ENCODE assay signal across 13 cellular contexts in the genomic region with DNA sequence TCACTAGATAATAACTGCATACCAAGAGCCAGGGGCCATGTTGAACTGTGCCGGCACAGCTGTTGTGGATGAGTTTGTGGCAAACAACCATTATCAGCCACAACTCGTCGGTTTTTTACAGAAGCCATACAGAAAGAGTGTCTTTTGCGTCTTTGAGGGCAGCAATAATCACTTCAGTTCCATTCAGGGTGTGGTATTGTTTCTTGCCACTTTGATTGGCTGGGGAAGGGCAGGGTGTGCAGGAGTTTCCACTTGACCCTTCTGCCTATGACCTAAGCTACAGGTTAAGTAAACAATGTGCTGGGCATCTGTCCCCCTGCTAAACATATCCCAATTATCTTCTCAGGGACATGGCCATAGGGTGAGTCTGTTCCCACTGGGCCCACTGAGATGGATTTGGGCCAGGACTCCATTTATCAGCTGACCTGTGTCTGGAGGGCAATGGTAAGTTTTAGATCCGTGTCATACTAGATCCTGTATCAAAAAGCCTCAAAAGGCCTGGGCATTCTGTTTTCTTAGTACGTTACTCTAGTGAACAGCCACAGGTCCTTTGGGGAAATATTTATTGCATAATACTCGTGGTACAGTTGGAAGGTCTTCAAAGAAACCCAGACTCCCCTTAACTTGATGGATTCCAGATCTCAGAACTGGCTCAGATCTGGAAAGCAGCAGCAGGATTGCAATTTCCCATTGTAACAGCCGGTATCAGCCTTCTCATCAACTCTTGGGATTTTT. TPM values are rescaled to one million over a fixed set of nuclear protein-coding genes. Genes with fewer than 3 reads are reported as not detected.
DNase-seq lines count a peak whose midpoint lies in the region; ATAC-seq, FAIRE-seq and TF ChIP-seq lines count a peak whose summit lies in the region.
"Had no signal": no experiment of that assay in that cellular context is flagged by ENCODE, and none has a peak within 500 bp of the region (broad histone marks: within the 10 kb centered on the region; RNA-seq: fewer than 3 reads in every experiment).

No MANE protein-coding gene starts in this region.

- TF ChIP-seq POLR2A in GM12878 (IDR thresholded peaks at IDR 0.05; ENCODE audit: low read depth, low read length), result peak; percentile 15; the same call in 1 of the 2 replicates

- no TSS peak for BruUV-seq in GM12878 (replicated peaks; lab: Mats Ljungman, UMichigan)

- H4K20me1 ChIP-seq in GM12878 (ENCODE audit: control insufficient read depth, insufficient read depth), result no peaks in the 10 kb centered on the region

- no peak for FAIRE-seq in GM12878 (lab: Jason Lieb, UNC)
- FAIRE-seq: G401.6 had no signal

- DNase-seq in HuH-7.5 (ENCODE audit: low spot score) (peak; percentile 35), GM12878 (ENCODE audit: low read depth, low spot score) (no peak), iris pigment epithelial cell (ENCODE audit: low read depth) (peak; percentile 70), stromal cell of bone marrow (ENCODE audit: low read depth) (peak; percentile 67)
- no peak for DNase-seq in activated T-cell treated with anti-CD3 and anti-CD28 coated beads, Interleukin-2, amount 50 U/mL, for 48 hours
- DNase-seq in stimulated activated CD4-positive, alpha-beta T cell treated with anti-CD3 and anti-CD28 coated beads, Interleukin-4, amount 100 ng/mL, for 24 hours, result no peak
- DNase-seq: activated naive CD4-positive, alpha-beta T cell treated with Interleukin-2 at 50 U/mL for 16 hours; NCI-H2171 treated with DMSO at 0.1 percent for 48 hours; SHP77 treated with DMSO at 0.1 percent for 48 hours had no signal

- no peak overlapping the region for H2AFZ ChIP-seq in GM12878 (ENCODE audit: control insufficient read depth, low read depth, low read length)

- no peaks in the 10 kb centered on the region for H3K4me1 ChIP-seq in GM12878 (ENCODE audit: control insufficient read depth, insufficient read depth, low read length)

- in situ Hi-C loops in GM12878 (cut with MboI), result no loop called here

- TF ChIP-seq CTCF in GM12878 (IDR thresholded peaks at IDR 0.05 in 2 of 3, conservative IDR thresholded peaks at IDR 0.05 in 1 of 3; ENCODE audit: control insufficient read depth in 2 of 3, extremely low read depth in 1 of 3, insufficient read depth in 1 of 3, low read depth in 3 of 3, low read length in 3 of 3), result no peak

- intact Hi-C loops in GM12878 (cut with micrococcal nuclease; ENCODE audit: unreplicated experiment), result no loop called here

- H3K4me3 ChIP-seq in GM12878, result no peak overlapping the region
- H3K4me3 ChIP-seq: lung, skin epidermis had no signal

- SMC1A ChIA-PET in GM12878 (lab: Charles Lee; ENCODE audit: uncharacterized antibody, unreplicated experiment), result interaction anchor here (0.6 kb wide), 1 partner anchor 12 kb away, joined by 3 read pairs; no protein-coding TSS in a partner anchor

- no peak overlapping the region for H3K4me2 ChIP-seq in GM12878 (ENCODE audit: control insufficient read depth, insufficient read depth)

- RAD21 ChIA-PET in GM12878 (lab: Charles Lee; ENCODE audit: unreplicated experiment), result no interaction called here

- POLR2A ChIA-PET in GM12878 (lab: Charles Lee), result no interaction called here

- TF ChIP-seq RAD21 in GM12878 (IDR thresholded peaks at IDR 0.05; ENCODE audit: insufficient read depth, low read depth, low read length), result no peak

- no peak overlapping the region for H3K9ac ChIP-seq in GM12878 (ENCODE audit: control insufficient read depth, insufficient read depth, low read length)

- no peak for TF ChIP-seq EP300 in GM12878 (IDR thresholded peaks at IDR 0.05; ENCODE audit: borderline replicate concordance in 1 of 2, control insufficient read depth in 1 of 2, low read depth in 2 of 2, low read length in 2 of 2)

- peaks cover 6 to 19% of the 10 kb centered on the region in 2 experiments for H3K36me3 ChIP-seq in GM12878 (ENCODE audit: control insufficient read depth in 2 of 2, insufficient read depth in 2 of 2, low read length in 1 of 2)

- no peak for ATAC-seq in GM12878
- no peak for ATAC-seq in HG03159 (IDR thresholded peaks at IDR 0.05; ENCODE audit: unreplicated experiment)

- CTCF ChIA-PET in GM12878 (lab: Yijun Ruan, JAX), result no interaction called here

- no peaks in the 10 kb centered on the region for H3K27me3 ChIP-seq in GM12878 (replicated peaks in 1 of 2; ENCODE audit: control insufficient read depth in 2 of 2, insufficient read depth in 2 of 2, low read length in 1 of 2)

- peaks cover 4% of the 10 kb centered on the region; the same call in 2 of the 3 replicates for H3K9me3 ChIP-seq in GM12878 (replicated peaks; ENCODE audit: control insufficient read depth, insufficient read depth, low read length)

- no peaks in the 10 kb centered on the region for H3K79me2 ChIP-seq in GM12878 (ENCODE audit: control insufficient read depth, insufficient read depth, low read length)

- no peak overlapping the region for H3K27ac ChIP-seq in GM12878 (ENCODE audit: control insufficient read depth, insufficient read depth)
- H3K27ac ChIP-seq: skin epidermis had no signal

- 91% methylated on average over 8 of the region's 8 CpGs for WGBS in GM12878 (ENCODE audit: insufficient coverage, insufficient replicate concordance, low lambda C conversion rate, missing lambda C conversion rate)

RNA-seq across cellular contexts. Expression of a gene that starts 15.9 kb away (rescaled TPM):
- total RNA-seq in GM12878 (2013; cell fraction: nucleolus; rRNA removed), result 65.5 and 73.9 TPM in 2 replicates
- total RNA-seq in GM12878 (2014; rRNA removed) (26.2 and 34.9 TPM in 2 replicates), GM12878 (2014; rRNA removed; fragmentation: Illumina TruSeq; extraction: Trizol) (34.9 and 36.0 TPM in 2 replicates), GM12878 (2021) (28.5 and 30.7 TPM in 2 replicates)
- 21.0 TPM for polyA plus RNA-seq in GM12878 (2011; ENCODE audit: low read depth)
- polyA plus RNA-seq in GM12878 (2011; rRNA removed) (31.1 and 32.1 TPM in 2 replicates), GM12878 (2014; fragmentation: Illumina TruSeq; extraction: Trizol) (37.4 and 48.6 TPM in 2 replicates), GM12878 (2014; fragmentation: Nextera tagmentation; extraction: Ambion mirVana) (10 to 100 TPM; 17.2 to 19.0 TPM), GM12878 (2014; rRNA removed) (22.6 and 27.3 TPM in 2 replicates), GM12878 (2016; fragmentation: Nextera tagmentation; extraction: Ambion mirVana) (10 to 100 TPM; 29.0 to 29.7 TPM)
- 22.5 and 23.4 TPM in 2 replicates for polyA plus RNA-seq in GM12878 (2011; cell fraction: cytosol; rRNA removed)
- 48.4 and 55.7 TPM in 2 replicates for polyA plus RNA-seq in GM12878 (2011; cell fraction: nucleus; rRNA removed)
- polyA plus RNA-seq in GM12878 (2012), result 18.6 and 26.6 TPM in 2 replicates
- polyA minus RNA-seq in GM12878 (2011; rRNA and poly(A)+ RNA removed), result 39.6 and 39.9 TPM in 2 replicates
- polyA minus RNA-seq in GM12878 (2011; cell fraction: cytosol; rRNA and poly(A)+ RNA removed), result 9.4 and 12.2 TPM in 2 replicates
- 23.2 and 42.2 TPM in 2 replicates for polyA minus RNA-seq in GM12878 (2011; cell fraction: nucleus; rRNA and poly(A)+ RNA removed)

RNA-seq across cellular contexts. Expression of a gene that starts 16.0 kb away (rescaled TPM):
- 9.1 and 10.3 TPM in 2 replicates for total RNA-seq in GM12878 (2013; cell fraction: nucleolus; rRNA removed)
- total RNA-seq in GM12878 (2014; rRNA removed), result 5.8 and 5.9 TPM in 2 replicates
- 7.3 and 7.8 TPM in 2 replicates for total RNA-seq in GM12878 (2014; rRNA removed; fragmentation: Illumina TruSeq; extraction: Trizol)
- total RNA-seq in GM12878 (2021), result 5.8 and 8.0 TPM in 2 replicates
- polyA plus RNA-seq in GM12878 (2011; ENCODE audit: low read depth), result 4.2 TPM
- polyA plus RNA-seq in GM12878 (2011; rRNA removed), result 8.7 and 9.4 TPM in 2 replicates
- polyA plus RNA-seq in GM12878 (2011; cell fraction: cytosol; rRNA removed), result 7.3 and 7.6 TPM in 2 replicates
- polyA plus RNA-seq in GM12878 (2011; cell fraction: nucleus; rRNA removed), result 5.1 and 6.7 TPM in 2 replicates
- polyA plus RNA-seq in GM12878 (2012), result 5.9 and 6.9 TPM in 2 replicates
- polyA plus RNA-seq in GM12878 (2014; fragmentation: Illumina TruSeq; extraction: Trizol), result 6.7 and 6.9 TPM in 2 replicates
- 1 to 10 TPM; 1.9 to 3.1 TPM for polyA plus RNA-seq in GM12878 (2014; fragmentation: Nextera tagmentation; extraction: Ambion mirVana)
- polyA plus RNA-seq in GM12878 (2014; rRNA removed), result 5.2 and 5.8 TPM in 2 replicates
- polyA plus RNA-seq in GM12878 (2016; fragmentation: Nextera tagmentation; extraction: Ambion mirVana), result 1 to 10 TPM; 7.4 to 9.6 TPM
- polyA minus RNA-seq in GM12878 (2011; rRNA and poly(A)+ RNA removed), result 7.4 and 8.7 TPM in 2 replicates
- polyA minus RNA-seq in GM12878 (2011; cell fraction: cytosol; rRNA and poly(A)+ RNA removed), result 2.7 and 2.9 TPM in 2 replicates
- polyA minus RNA-seq in GM12878 (2011; cell fraction: nucleus; rRNA and poly(A)+ RNA removed), result 1.6 and 4.1 TPM in 2 replicates

RNA-seq across cellular contexts. Expression of a gene that starts 23.1 kb away (rescaled TPM):
- 26.7 and 29.6 TPM in 2 replicates for total RNA-seq in GM12878 (2013; cell fraction: nucleolus; rRNA removed)
- total RNA-seq in GM12878 (2014; rRNA removed), result 40.2 and 43.4 TPM in 2 replicates
- total RNA-seq in GM12878 (2014; rRNA removed; fragmentation: Illumina TruSeq; extraction: Trizol), result 28.5 and 28.6 TPM in 2 replicates
- 75.2 and 79.6 TPM in 2 replicates for total RNA-seq in GM12878 (2021)
- 42.7 TPM for polyA plus RNA-seq in GM12878 (2011; ENCODE audit: low read depth)
- 58.5 and 81.8 TPM in 2 replicates for polyA plus RNA-seq in GM12878 (2011; rRNA removed)
- polyA plus RNA-seq in GM12878 (2011; cell fraction: cytosol; rRNA removed), result 84.5 and 92.5 TPM in 2 replicates
- 49.2 and 63.0 TPM in 2 replicates for polyA plus RNA-seq in GM12878 (2011; cell fraction: nucleus; rRNA removed)
- polyA plus RNA-seq in GM12878 (2012), result 68.5 and 77.8 TPM in 2 replicates
- polyA plus RNA-seq in GM12878 (2014; fragmentation: Illumina TruSeq; extraction: Trizol), result 81.1 and 84.8 TPM in 2 replicates
- 100 to 1,000 TPM in 1 of 2 experiments, 10 to 100 TPM in 1; 64.1 to 108 TPM for polyA plus RNA-seq in GM12878 (2014; fragmentation: Nextera tagmentation; extraction: Ambion mirVana)
- 97.3 and 99.4 TPM in 2 replicates for polyA plus RNA-seq in GM12878 (2014; rRNA removed)
- 100 to 1,000 TPM; 152 to 182 TPM for polyA plus RNA-seq in GM12878 (2016; fragmentation: Nextera tagmentation; extraction: Ambion mirVana)
- polyA minus RNA-seq in GM12878 (2011; rRNA and poly(A)+ RNA removed), result 73.9 and 92.2 TPM in 2 replicates
- 27.1 and 30.9 TPM in 2 replicates for polyA minus RNA-seq in GM12878 (2011; cell fraction: cytosol; rRNA and poly(A)+ RNA removed)
- polyA minus RNA-seq in GM12878 (2011; cell fraction: nucleus; rRNA and poly(A)+ RNA removed), result 19.5 and 29.9 TPM in 2 replicates

RNA-seq across cellular contexts. Expression of a gene that starts 35.6 kb away (rescaled TPM):
- total RNA-seq in GM12878 (2013; cell fraction: nucleolus; rRNA removed), result 110 and 116 TPM in 2 replicates
- total RNA-seq in GM12878 (2014; rRNA removed), result 305 and 354 TPM in 2 replicates
- 165 and 183 TPM in 2 replicates for total RNA-seq in GM12878 (2014; rRNA removed; fragmentation: Illumina TruSeq; extraction: Trizol)
- 292 and 310 TPM in 2 replicates for total RNA-seq in GM12878 (2021)
- 92.6 TPM for polyA plus RNA-seq in GM12878 (2011; ENCODE audit: low read depth)
- polyA plus RNA-seq in GM12878 (2011; rRNA removed), result 124 and 210 TPM in 2 replicates
- polyA plus RNA-seq in GM12878 (2011; cell fraction: cytosol; rRNA removed), result 206 and 336 TPM in 2 replicates
- polyA plus RNA-seq in GM12878 (2011; cell fraction: nucleus; rRNA removed), result 483 and 562 TPM in 2 replicates
- polyA plus RNA-seq in GM12878 (2012), result 130 and 155 TPM in 2 replicates
- 136 and 196 TPM in 2 replicates for polyA plus RNA-seq in GM12878 (2014; fragmentation: Illumina TruSeq; extraction: Trizol)
- 100 to 1,000 TPM; 227 to 234 TPM for polyA plus RNA-seq in GM12878 (2014; fragmentation: Nextera tagmentation; extraction: Ambion mirVana)
- 253 and 264 TPM in 2 replicates for polyA plus RNA-seq in GM12878 (2014; rRNA removed)
- polyA plus RNA-seq in GM12878 (2016; fragmentation: Nextera tagmentation; extraction: Ambion mirVana), result 100 to 1,000 TPM; 349 to 383 TPM
- 223 and 271 TPM in 2 replicates for polyA minus RNA-seq in GM12878 (2011; rRNA and poly(A)+ RNA removed)
- polyA minus RNA-seq in GM12878 (2011; cell fraction: cytosol; rRNA and poly(A)+ RNA removed), result 150 and 189 TPM in 2 replicates
- 166 and 289 TPM in 2 replicates for polyA minus RNA-seq in GM12878 (2011; cell fraction: nucleus; rRNA and poly(A)+ RNA removed)

RNA-seq across cellular contexts. Expression of a gene that starts 35.8 kb away (rescaled TPM):
- 10.7 and 13.4 TPM in 2 replicates for total RNA-seq in GM12878 (2013; cell fraction: nucleolus; rRNA removed)
- total RNA-seq in GM12878 (2014; rRNA removed), result 14.3 and 15.7 TPM in 2 replicates
- 7.1 and 7.6 TPM in 2 replicates for total RNA-seq in GM12878 (2014; rRNA removed; fragmentation: Illumina TruSeq; extraction: Trizol)
- 12.9 and 13.6 TPM in 2 replicates for total RNA-seq in GM12878 (2021)
- 3.6 TPM for polyA plus RNA-seq in GM12878 (2011; ENCODE audit: low read depth)
- 10.7 and 13.9 TPM in 2 replicates for polyA plus RNA-seq in GM12878 (2011; rRNA removed)
- 9.6 and 13.1 TPM in 2 replicates for polyA plus RNA-seq in GM12878 (2011; cell fraction: cytosol; rRNA removed)
- polyA plus RNA-seq in GM12878 (2011; cell fraction: nucleus; rRNA removed), result 24.5 and 26.5 TPM in 2 replicates
- polyA plus RNA-seq in GM12878 (2012), result 7.6 and 10.3 TPM in 2 replicates
- 7.7 and 12.5 TPM in 2 replicates for polyA plus RNA-seq in GM12878 (2014; fragmentation: Illumina TruSeq; extraction: Trizol)
- 1 to 10 TPM in 1 of 2 experiments, under 1 TPM in 1; 0.77 to 2.1 TPM for polyA plus RNA-seq in GM12878 (2014; fragmentation: Nextera tagmentation; extraction: Ambion mirVana)
- polyA plus RNA-seq in GM12878 (2014; rRNA removed), result 11.6 and 12.9 TPM in 2 replicates
- 10 to 100 TPM; 15.9 to 16.1 TPM for polyA plus RNA-seq in GM12878 (2016; fragmentation: Nextera tagmentation; extraction: Ambion mirVana)
- 9.7 and 18.2 TPM in 2 replicates for polyA minus RNA-seq in GM12878 (2011; rRNA and poly(A)+ RNA removed)
- 3.6 and 6.0 TPM in 2 replicates for polyA minus RNA-seq in GM12878 (2011; cell fraction: cytosol; rRNA and poly(A)+ RNA removed)
- 7.5 and 10.2 TPM in 2 replicates for polyA minus RNA-seq in GM12878 (2011; cell fraction: nucleus; rRNA and poly(A)+ RNA removed)

Comparison
In these comparisons a context has a peak if more than half of its experiments do, and no peak if none do; other contexts are left out.
1. DNase-seq: peak in HuH-7.5 (single experiment), iris pigment epithelial cell (single experiment) and stromal cell of bone marrow (single experiment); none in GM12878 (single experiment), activated T-cell treated with anti-CD3 and anti-CD28 coated beads, Interleukin-2, amount 50 U/mL, for 48 hours (0 of 2) and stimulated activated CD4-positive, alpha-beta T cell treated with anti-CD3 and anti-CD28 coated beads, Interleukin-4, amount 100 ng/mL, for 24 hours (single experiment).